Comparison of ENCODE assay signal across 8 cellular contexts in the genomic region with DNA sequence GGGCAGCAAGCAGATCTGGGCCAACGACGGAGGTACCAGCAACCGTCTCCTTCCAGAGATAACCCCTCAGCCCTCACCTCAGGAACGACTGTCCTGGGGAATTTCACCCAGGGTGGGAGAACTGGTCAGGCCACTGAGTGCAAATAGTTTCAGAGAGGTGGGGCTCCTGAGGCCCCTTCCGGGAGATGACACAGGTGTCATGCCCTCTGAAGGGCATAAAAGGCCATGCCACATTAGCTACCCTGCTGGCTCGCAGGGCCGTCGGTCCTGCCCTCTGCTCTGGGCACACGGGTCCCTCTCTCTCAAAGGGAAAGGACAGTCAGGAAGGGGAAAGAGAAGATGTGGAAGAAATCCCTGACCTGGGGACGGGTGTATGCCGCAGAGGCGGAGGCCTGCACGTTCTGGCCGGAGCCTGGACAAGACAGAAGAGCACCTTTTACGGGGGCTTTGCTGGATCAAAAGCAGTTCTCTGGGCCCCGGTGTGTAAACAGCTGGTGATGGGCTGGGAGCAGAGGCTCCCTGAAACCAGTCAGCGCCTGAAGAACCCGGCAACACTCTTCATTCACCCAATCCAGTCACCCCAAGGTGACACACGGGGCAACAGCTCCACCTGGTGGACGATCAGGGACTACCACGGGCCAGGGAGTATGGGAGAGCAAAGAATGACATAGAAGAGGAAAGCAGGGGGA.
DNase-seq lines count a peak whose midpoint lies in the region; ATAC-seq and TF ChIP-seq lines count a peak whose summit lies in the region.

No MANE protein-coding gene starts in this region.

- DNase-seq in GM04504 (ENCODE audit: low read depth) (peak; percentile 58), NCI-H2196 (lab: John Stamatoyannopoulos, UW; ENCODE audit: unreplicated experiment) (peak; percentile 90), brain microvascular endothelial cell (peak; percentile 82), inferior parietal cortex (ENCODE audit: extremely low spot score) (peak; percentile 97)
- peak; percentile 94 for DNase-seq in stimulated activated CD4-positive, alpha-beta T cell treated with anti-CD3 and anti-CD28 coated beads, Interleukin-12 subunit alpha, Interleukin-12 subunit beta, amount 100 ng/mL, for 4 hours

- ATAC-seq in HG03066 (IDR thresholded peaks at IDR 0.05; ENCODE audit: low read depth, unreplicated experiment) = peak; percentile 34
- no peak for ATAC-seq in GM18517 (IDR thresholded peaks at IDR 0.05; ENCODE audit: unreplicated experiment)

- H3K27ac ChIP-seq in VCaP (no peak overlapping the region), brain microvascular endothelial cell (no peak overlapping the region)

- H3K36me3 ChIP-seq in brain microvascular endothelial cell (replicated peaks) = no peaks in the 10 kb centered on the region

- TF ChIP-seq CTCF in VCaP (conservative IDR thresholded peaks at IDR 0.05) (peak; percentile 93), brain microvascular endothelial cell (IDR thresholded peaks at IDR 0.05; ENCODE audit: low read depth, low read length, missing control alignments) (peak; percentile 99)

- H3K4me3 ChIP-seq in brain microvascular endothelial cell (ENCODE audit: low read depth, low read length) = peak overlapping the region; percentile 9

- in situ Hi-C loops in brain microvascular endothelial cell (cut with HindIII; ENCODE audit: low pct_ligation_motif_present, low sequenced_read_pairs) = loop anchor here (25.0 kb wide), 1 partner anchor 257 kb away; a partner anchor contains a TSS

- no peaks in the 10 kb centered on the region for H3K27me3 ChIP-seq in brain microvascular endothelial cell (replicated peaks)
